In the genomic region with DNA sequence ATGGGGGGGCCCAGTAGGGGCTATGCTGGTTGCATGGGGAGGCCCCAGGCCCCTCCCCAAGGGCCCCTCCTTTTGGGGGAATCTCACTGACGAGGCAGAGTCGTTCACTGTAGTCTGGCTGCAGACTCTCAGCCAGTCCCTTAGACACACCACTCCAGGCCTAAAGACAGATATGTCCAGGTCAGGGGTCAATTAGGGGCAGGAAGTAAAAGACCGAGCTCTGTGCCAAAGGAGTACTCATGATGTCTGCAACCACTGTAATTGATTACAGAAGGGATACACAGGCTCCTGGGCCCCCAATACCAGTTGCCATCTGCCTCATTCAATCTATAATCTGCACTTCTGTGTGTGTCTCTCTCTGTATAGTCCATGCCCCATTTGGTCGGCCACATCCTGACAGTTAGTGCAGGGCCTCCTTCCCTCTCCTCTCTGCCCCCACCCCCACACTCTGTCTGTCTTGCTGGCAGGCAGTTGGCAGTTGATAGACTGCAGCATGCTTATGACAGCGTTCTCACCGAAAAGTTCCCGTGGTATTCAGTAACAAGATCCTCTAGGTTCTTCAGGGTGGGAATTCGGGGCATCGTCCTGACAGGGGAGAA, we compare ENCODE assay signal across 10 cellular contexts. TPM values are rescaled to one million over a fixed set of nuclear protein-coding genes. Genes with fewer than 3 reads are reported as not detected.
DNase-seq lines count a peak whose midpoint lies in the region; ATAC-seq and TF ChIP-seq lines count a peak whose summit lies in the region.
"Had no signal": no experiment of that assay in that cellular context is flagged by ENCODE, and none has a peak within 500 bp of the region (broad histone marks: within the 10 kb centered on the region; RNA-seq: fewer than 3 reads in every experiment).

No MANE protein-coding gene starts in this region.

- H3K4me3 Mint-ChIP-seq in T-helper 17 cell: peak overlapping the region; percentile 95

- TF ChIP-seq CTCF in osteoblast (IDR thresholded peaks at IDR 0.05; ENCODE audit: extremely low read depth, low read depth, low read length): no peak

- no peak for ATAC-seq in T-helper 17 cell

- H3K4me2 ChIP-seq in osteoblast (ENCODE audit: insufficient read depth, low read length): no peak overlapping the region

- H4K20me1 ChIP-seq in osteoblast (ENCODE audit: insufficient read depth, low read length): no peaks in the 10 kb centered on the region

- no peaks in the 10 kb centered on the region for H3K79me2 ChIP-seq in osteoblast (ENCODE audit: insufficient read depth, low read length)

- no peaks in the 10 kb centered on the region for H3K4me1 ChIP-seq in osteoblast (ENCODE audit: insufficient read depth, low read length)

- H3K4me3 ChIP-seq in osteoblast (ENCODE audit: insufficient read depth, low read length): no peak overlapping the region

- peaks cover 43% of the 10 kb centered on the region for H3K4me1 Mint-ChIP-seq in T-helper 17 cell

- peaks cover 7% of the 10 kb centered on the region for H3K27me3 ChIP-seq in osteoblast (ENCODE audit: insufficient read depth, low read length)

- H3K36me3 ChIP-seq in osteoblast (ENCODE audit: insufficient read depth, low read length): no peaks in the 10 kb centered on the region

- peak; percentile 45 for DNase-seq in activated CD4-positive, alpha-beta T cell treated with anti-CD3 and anti-CD28 coated beads for 48 hours
- DNase-seq in activated CD4-positive, alpha-beta T cell treated with anti-CD3 and anti-CD28 coated beads for 4 hours: no peak
- DNase-seq in T-helper 17 cell (no peak), osteoblast (ENCODE audit: insufficient read length, low spot score, missing footprints) (no peak), NCI-H146 (lab: John Stamatoyannopoulos, UW) (no peak), DMS53 (lab: John Stamatoyannopoulos, UW) (no peak)
- DNase-seq in central memory CD4-positive, alpha-beta T cell: peak; percentile 52
- peak; percentile 46 for DNase-seq in stimulated activated CD8-positive, alpha-beta memory T cell treated with anti-CD3 and anti-CD28 coated beads, Interleukin-4, amount 100 ng/mL, for 48 hours
- DNase-seq: NCI-H1105 treated with DMSO at 0.1 percent for 48 hours had no signal

- peaks cover 10% of the 10 kb centered on the region for H3K36me3 Mint-ChIP-seq in T-helper 17 cell (ENCODE audit: low read depth)

- peak overlapping the region; percentile 100 for H3K27ac Mint-ChIP-seq in T-helper 17 cell

- no peak overlapping the region for H2AFZ ChIP-seq in osteoblast (ENCODE audit: low read length)

- H3K27me3 Mint-ChIP-seq in T-helper 17 cell: no peaks in the 10 kb centered on the region

- H3K9me3 ChIP-seq in T-helper 17 cell (ENCODE audit: control insufficient read depth, low read length, poor library complexity, severe bottlenecking) (no peaks in the 10 kb centered on the region), osteoblast (ENCODE audit: low read depth, low read length) (no peaks in the 10 kb centered on the region)

- no peak overlapping the region for H3K27ac ChIP-seq in osteoblast (ENCODE audit: low read depth, low read length)

RNA-seq across cellular contexts. Expression of gene CXorf65, which starts 1.3 kb away (rescaled TPM):
- total RNA-seq in T-helper 17 cell: 10 to 100 TPM; 57.7 to 68.3 TPM
- not detected in 2 replicates for total RNA-seq in osteoblast
- total RNA-seq: renal cortical epithelial cell had no signal

RNA-seq across cellular contexts. Expression of gene IL2RG, which starts 3.5 kb away (rescaled TPM):
- total RNA-seq in T-helper 17 cell (100 to 1,000 TPM; 347 to 400 TPM), osteoblast (not detected in 2 replicates)
- total RNA-seq: renal cortical epithelial cell had no signal

RNA-seq across cellular contexts. Expression of gene MED12, which starts 10.5 kb away (rescaled TPM):
- total RNA-seq in T-helper 17 cell (10 to 100 TPM; 66.2 to 79.2 TPM), osteoblast (20.9 and 24.2 TPM in 2 replicates)

RNA-seq across cellular contexts. Expression of gene FOXO4, which starts 12.2 kb away (rescaled TPM):
- total RNA-seq in T-helper 17 cell (10 to 100 TPM; 23.4 to 40.1 TPM), osteoblast (6.8 and 7.6 TPM in 2 replicates)

RNA-seq across cellular contexts. Expression of gene NLGN3, which starts 36.8 kb away (rescaled TPM):
- total RNA-seq in T-helper 17 cell (1 to 10 TPM; 2.9 to 4.2 TPM), osteoblast (0.29 and 0.36 TPM in 2 replicates)

Comparison
In these comparisons a context has a peak if more than half of its experiments do, and no peak if none do; other contexts are left out.
1. DNase-seq: peak in activated CD4-positive, alpha-beta T cell treated with anti-CD3 and anti-CD28 coated beads for 48 hours (single experiment), central memory CD4-positive, alpha-beta T cell (single experiment) and stimulated activated CD8-positive, alpha-beta memory T cell treated with anti-CD3 and anti-CD28 coated beads, Interleukin-4, amount 100 ng/mL, for 48 hours (single experiment); none in activated CD4-positive, alpha-beta T cell treated with anti-CD3 and anti-CD28 coated beads for 4 hours (0 of 2), T-helper 17 cell (0 of 3), osteoblast (single experiment), NCI-H146 (single experiment) and DMS53 (single experiment).
2. RNA of gene CXorf65, which starts 1.3 kb away (total RNA-seq): 57.7 to 68.3 TPM in T-helper 17 cell; not detected in osteoblast; every median in the first group is over 10 times any median in the second.
3. RNA of gene IL2RG, which starts 3.5 kb away (total RNA-seq): 347 to 400 TPM in T-helper 17 cell; not detected in osteoblast; every median in the first group is over 100 times any median in the second.